ENCODE assay signal across 8 cellular contexts in the genomic region with DNA sequence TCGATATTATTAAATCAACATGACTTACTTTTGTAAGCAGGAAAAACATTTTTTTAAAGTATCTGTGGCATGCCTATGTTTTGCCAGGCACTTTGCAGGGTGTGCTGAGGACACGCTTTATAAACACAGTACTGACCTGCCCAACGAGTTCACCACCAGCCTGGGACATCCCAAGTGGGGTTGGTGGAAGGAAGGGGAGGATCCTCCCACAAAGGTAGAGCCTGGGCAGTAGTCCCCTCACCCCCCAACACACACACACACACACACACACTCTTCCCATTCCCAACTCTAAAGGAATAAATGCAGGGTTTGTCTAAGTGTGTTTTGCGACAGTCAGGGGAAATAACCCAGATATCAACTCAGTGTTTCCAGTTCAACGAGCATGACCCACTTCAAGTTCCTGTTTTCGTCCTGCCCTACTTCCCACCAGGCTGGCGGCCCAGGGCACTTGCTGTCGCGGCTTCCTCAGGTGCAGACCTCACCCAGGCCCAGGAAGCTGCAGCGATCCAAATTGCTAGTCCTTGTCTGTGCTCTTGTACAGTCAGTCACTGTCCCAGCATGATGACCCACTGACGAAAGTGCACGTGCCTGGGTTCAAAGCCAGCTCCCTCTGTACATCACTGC. TPM values are rescaled to one million over a fixed set of nuclear protein-coding genes. Genes with fewer than 3 reads are reported as not detected.
DNase-seq lines count a peak whose midpoint lies in the region; ATAC-seq and TF ChIP-seq lines count a peak whose summit lies in the region.
"Had no signal": no experiment of that assay in that cellular context is flagged by ENCODE, and none has a peak within 500 bp of the region (broad histone marks: within the 10 kb centered on the region; RNA-seq: fewer than 3 reads in every experiment).

No MANE protein-coding gene starts in this region.

- TF ChIP-seq POLR2A in adrenal gland (IDR thresholded peaks at IDR 0.05) (peak in 1 of 2 donors; percentile 10), transverse colon (IDR thresholded peaks at IDR 0.05) (no peak)

- peak overlapping the region; percentile 100 for H3K4me3 Mint-ChIP-seq in T-helper 1 cell treated with Interleukin-12 subunit alpha and Interleukin-12 subunit beta and Interleukin-4 antibody, amounts not matched to agents 30 μg/mL and 1 μg/mL, for 36 hours

- ATAC-seq in HG03354 (IDR thresholded peaks at IDR 0.05; ENCODE audit: poor library complexity, severe bottlenecking, unreplicated experiment) (no peak), GM18907 (IDR thresholded peaks at IDR 0.05; ENCODE audit: unreplicated experiment) (no peak)

- peaks cover 35% of the 10 kb centered on the region for H3K4me1 ChIP-seq in HEK293 (ENCODE audit: control insufficient read depth, insufficient read depth, low read length)
- peaks cover 51 to 81% of the 10 kb centered on the region in 2 donors for H3K4me1 ChIP-seq in adrenal gland (replicated peaks in 1 of 2)
- peaks cover 57 to 58% of the 10 kb centered on the region in 2 donors for H3K4me1 ChIP-seq in mucosa of rectum (ENCODE audit: control insufficient read depth in 2 of 2, insufficient read depth in 2 of 2, low read length in 2 of 2)
- peaks cover 44 to 87% (median 74%) of the 10 kb centered on the region in 4 donors for H3K4me1 ChIP-seq in transverse colon

- H3K36me3 Mint-ChIP-seq in T-helper 1 cell treated with Interleukin-12 subunit alpha and Interleukin-12 subunit beta and Interleukin-4 antibody, amounts not matched to agents 30 μg/mL and 1 μg/mL, for 36 hours (ENCODE audit: low read depth): peaks cover 16% of the 10 kb centered on the region

- DNase-seq in adrenal gland (peak in 4 of 7 donors; percentile 61 to 79 (median 65)), transverse colon (peak; percentile 72)

- WGBS in adrenal gland, 4 donors: 10 to 44% (median 35%) methylated on average over 11 to 12 of the region's 12 CpGs
- 10 to 21% methylated on average over 2 to 12 of the region's 12 CpGs for WGBS in transverse colon (ENCODE audit: low coverage in 1 of 2), 2 donors

- in situ Hi-C loops in transverse colon (cut with MboI; ENCODE audit: low pct_ligation_motif_present in 1 of 4, low pct_unique_long_range_greater_than_20kb in 1 of 4, low sequenced_read_pairs in 3 of 4): loop anchor here in 1 of 4 donors (25.0 kb wide), 1 partner anchor 173 kb away; no protein-coding TSS in a partner anchor

- intact Hi-C loops in adrenal gland (cut with DNase I) (loop anchor here in 1 of 2 donors (10.0 kb wide), 1 partner anchor 160 kb away; no protein-coding TSS in a partner anchor), transverse colon (cut with DNase I; ENCODE audit: low total_unique reads) (no loop called here)

- H3K36me3 ChIP-seq in HEK293 (ENCODE audit: control insufficient read depth in 2 of 2, insufficient read depth in 1 of 2, low read length in 2 of 2) (peaks cover 0 to 17% of the 10 kb centered on the region in 2 experiments; a peak in 2 of 3 replicates), adrenal gland (replicated peaks in 1 of 2) (peaks cover 0 to 5% of the 10 kb centered on the region in 2 donors), mucosa of rectum (ENCODE audit: control insufficient read depth in 2 of 2, insufficient read depth in 2 of 2, low read length in 2 of 2) (peaks cover 0 to 2% of the 10 kb centered on the region in 2 donors), transverse colon (no peaks in the 10 kb centered on the region)

- POLR2A ChIA-PET in HEK293 (lab: Yijun Ruan, JAX): interaction anchor here (0.6 to 1.5 kb wide), 4 partner anchors 27 to 180 kb away, joined by 4 to 12 read pairs (median 4); a partner anchor contains a TSS

- H3K4me3 ChIP-seq in HEK293 (ENCODE audit: low read depth, low read length) (no peak overlapping the region), adrenal gland (no peak overlapping the region), mucosa of rectum (ENCODE audit: low read length in 2 of 2) (peak overlapping the region; percentile 10 to 78), transverse colon (no peak overlapping the region)
- H3K4me3 ChIP-seq: SJSA1 had no signal

- peak overlapping the region in 1 of 2 donors; percentile 28 for H3K9ac ChIP-seq in mucosa of rectum (ENCODE audit: low read depth in 1 of 2, low read length in 2 of 2)

- H3K27ac ChIP-seq in HEK293 (ENCODE audit: extremely low read depth, low read depth, low read length): peak overlapping the region; percentile 56
- H3K27ac ChIP-seq in adrenal gland: peak overlapping the region; percentile 22 to 95 (median 48)
- peak overlapping the region; percentile 8 to 69 for H3K27ac ChIP-seq in mucosa of rectum (ENCODE audit: low read depth in 2 of 2, low read length in 2 of 2)
- peak overlapping the region; percentile 92 to 95 (median 94) for H3K27ac ChIP-seq in transverse colon
- H3K27ac ChIP-seq: SJSA1 had no signal

- no peak for TF ChIP-seq EP300 in transverse colon (IDR thresholded peaks at IDR 0.05; ENCODE audit: low read depth)

- CTCF ChIA-PET in HEK293 (lab: Yijun Ruan, JAX): interaction anchor here (0.9 kb wide), 1 partner anchor 39 kb away, joined by 4 read pairs; no protein-coding TSS in a partner anchor

- no peaks in the 10 kb centered on the region for H3K9me3 ChIP-seq in HEK293 (ENCODE audit: control insufficient read depth, insufficient read depth, low read depth, low read length)
- no peaks in the 10 kb centered on the region for H3K9me3 ChIP-seq in adrenal gland (replicated peaks in 1 of 3)
- H3K9me3 ChIP-seq in mucosa of rectum (ENCODE audit: control insufficient read depth in 2 of 2, low read length in 2 of 2): no peaks in the 10 kb centered on the region
- H3K9me3 ChIP-seq in transverse colon: no peaks in the 10 kb centered on the region
- H3K9me3 ChIP-seq: SJSA1 had no signal

- H3K27me3 ChIP-seq in adrenal gland (no peaks in the 10 kb centered on the region), mucosa of rectum (ENCODE audit: control insufficient read depth in 2 of 2, insufficient read depth in 2 of 2, low read length in 2 of 2) (no peaks in the 10 kb centered on the region), transverse colon (no peaks in the 10 kb centered on the region)
- H3K27me3 ChIP-seq: SJSA1 had no signal

- no peak for TF ChIP-seq CTCF in HEK293 (tag by site-specific recombination; IDR thresholded peaks at IDR 0.05)
- no peak for TF ChIP-seq CTCF in adrenal gland (IDR thresholded peaks at IDR 0.05)
- no peak for TF ChIP-seq CTCF in transverse colon (IDR thresholded peaks at IDR 0.05)

- H3K27me3 Mint-ChIP-seq in T-helper 1 cell treated with Interleukin-12 subunit alpha and Interleukin-12 subunit beta and Interleukin-4 antibody, amounts not matched to agents 30 μg/mL and 1 μg/mL, for 36 hours (ENCODE audit: low read depth): no peaks in the 10 kb centered on the region

- peaks cover 48% of the 10 kb centered on the region for H3K4me1 Mint-ChIP-seq in T-helper 1 cell treated with Interleukin-12 subunit alpha and Interleukin-12 subunit beta and Interleukin-4 antibody, amounts not matched to agents 30 μg/mL and 1 μg/mL, for 36 hours (ENCODE audit: low read depth)

- peak overlapping the region; percentile 82 for H3K27ac Mint-ChIP-seq in T-helper 1 cell treated with Interleukin-12 subunit alpha and Interleukin-12 subunit beta and Interleukin-4 antibody, amounts not matched to agents 30 μg/mL and 1 μg/mL, for 36 hours

- no peaks in the 10 kb centered on the region for H3K9me3 Mint-ChIP-seq in T-helper 1 cell treated with Interleukin-12 subunit alpha and Interleukin-12 subunit beta and Interleukin-4 antibody, amounts not matched to agents 30 μg/mL and 1 μg/mL, for 36 hours

TF ChIP-seq in HEK293, 187 proteins besides CTCF, POLR2A, EP300 and RAD21 (continues in another document):
- peak; percentile 24; the same call in 1 of the 2 replicates for TF ChIP-seq ZNF600 (tag by site-specific recombination; IDR thresholded peaks at IDR 0.05)
- 0 out of 2 replicates have a peak, but pooled peaks have one; percentile 5 for TF ChIP-seq GLIS1 (tag by site-specific recombination; IDR thresholded peaks at IDR 0.05)
- TF ChIP-seq, protein P1, sequence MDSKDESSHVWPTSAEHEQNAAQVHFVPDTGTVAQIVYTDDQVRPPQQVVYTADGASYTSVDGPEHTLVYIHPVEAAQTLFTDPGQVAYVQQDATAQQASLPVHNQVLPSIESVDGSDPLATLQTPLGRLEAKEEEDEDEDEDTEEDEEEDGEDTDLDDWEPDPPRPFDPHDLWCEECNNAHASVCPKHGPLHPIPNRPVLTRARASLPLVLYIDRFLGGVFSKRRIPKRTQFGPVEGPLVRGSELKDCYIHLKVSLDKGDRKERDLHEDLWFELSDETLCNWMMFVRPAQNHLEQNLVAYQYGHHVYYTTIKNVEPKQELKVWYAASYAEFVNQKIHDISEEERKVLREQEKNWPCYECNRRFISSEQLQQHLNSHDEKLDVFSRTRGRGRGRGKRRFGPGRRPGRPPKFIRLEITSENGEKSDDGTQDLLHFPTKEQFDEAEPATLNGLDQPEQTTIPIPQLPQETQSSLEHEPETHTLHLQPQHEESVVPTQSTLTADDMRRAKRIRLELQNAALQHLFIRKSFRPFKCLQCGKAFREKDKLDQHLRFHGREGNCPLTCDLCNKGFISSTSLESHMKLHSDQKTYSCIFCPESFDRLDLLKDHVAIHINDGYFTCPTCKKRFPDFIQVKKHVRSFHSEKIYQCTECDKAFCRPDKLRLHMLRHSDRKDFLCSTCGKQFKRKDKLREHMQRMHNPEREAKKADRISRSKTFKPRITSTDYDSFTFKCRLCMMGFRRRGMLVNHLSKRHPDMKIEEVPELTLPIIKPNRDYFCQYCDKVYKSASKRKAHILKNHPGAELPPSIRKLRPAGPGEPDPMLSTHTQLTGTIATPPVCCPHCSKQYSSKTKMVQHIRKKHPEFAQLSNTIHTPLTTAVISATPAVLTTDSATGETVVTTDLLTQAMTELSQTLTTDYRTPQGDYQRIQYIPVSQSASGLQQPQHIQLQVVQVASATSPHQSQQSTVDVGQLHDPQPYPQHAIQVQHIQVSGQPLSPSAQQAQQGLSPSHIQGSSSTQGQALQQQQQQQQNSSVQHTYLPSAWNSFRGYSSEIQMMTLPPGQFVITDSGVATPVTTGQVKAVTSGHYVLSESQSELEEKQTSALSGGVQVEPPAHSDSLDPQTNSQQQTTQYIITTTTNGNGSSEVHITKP (tag by site-specific recombination; IDR thresholded peaks at IDR 0.05): peak; percentile 95
- 0 out of 2 replicates have a peak, but pooled peaks have one; percentile 9 for TF ChIP-seq ZIC2 (tag by site-specific recombination; IDR thresholded peaks at IDR 0.05)
- no peak for TF ChIP-seq KLF10 (tag by site-specific recombination; IDR thresholded peaks at IDR 0.05)
- peak; percentile 35; the same call in 1 of the 2 replicates for TF ChIP-seq ZBTB20 (tag by site-specific recombination; IDR thresholded peaks at IDR 0.05)
- TF ChIP-seq SP2 (tag by site-specific recombination; IDR thresholded peaks at IDR 0.05): peak; percentile 8; the same call in 1 of the 2 replicates
- TF ChIP-seq IKZF3 (tag by site-specific recombination; IDR thresholded peaks at IDR 0.05): peak; percentile 18; the same call in 1 of the 2 replicates
- TF ChIP-seq ZNF423 (tag by site-specific recombination; IDR thresholded peaks at IDR 0.05): no peak

RNA-seq across cellular contexts. Expression of a gene that starts 3.1 kb away (rescaled TPM):
- total RNA-seq in adrenal gland: 10 to 100 TPM; 34.0 to 92.1 (median 48.0) TPM
- 10 to 100 TPM; 18.6 to 24.3 (median 19.5) TPM for polyA plus RNA-seq in adrenal gland
- 10 to 100 TPM; 13.7 to 72.2 (median 63.5) TPM for total RNA-seq in transverse colon

RNA-seq across cellular contexts. Expression of a gene that starts 27.5 kb away (rescaled TPM):
- total RNA-seq in adrenal gland: 10 to 100 TPM; 18.8 to 44.2 (median 29.9) TPM
- polyA plus RNA-seq in adrenal gland: 10 to 100 TPM; 11.5 to 17.4 (median 14.9) TPM
- 100 to 1,000 TPM in 1 of 4 donors, 10 to 100 TPM in 3; 31.2 to 111 (median 41.8) TPM for total RNA-seq in transverse colon

Comparison
In these comparisons a context has a peak if more than half of its experiments do, and no peak if none do; other contexts are left out.
1. H3K27ac ChIP-seq: peak in every context shown above with its lines; median percentile 94 in transverse colon; 56 in HEK293; 48 in adrenal gland; 38 in mucosa of rectum.
2. H3K4me3 ChIP-seq: peak in mucosa of rectum (2 of 2); none in HEK293 (single experiment), adrenal gland (0 of 4) and transverse colon (0 of 4).